Comparison of ENCODE assay signal across 8 cellular contexts in genomic region chrX:48071986-48072605, GRCh38. TPM values are rescaled to one million over a fixed set of nuclear protein-coding genes. Genes with fewer than 3 reads are reported as not detected.
DNase-seq lines count a peak whose midpoint lies in the region; ATAC-seq and TF ChIP-seq lines count a peak whose summit lies in the region.

No MANE protein-coding gene starts in this region.

- H3K4me1 Mint-ChIP-seq in CD14-positive monocyte: peaks cover 11% of the 10 kb centered on the region
- peaks cover 9 to 10% of the 10 kb centered on the region in 2 donors for H3K4me1 Mint-ChIP-seq in effector memory CD8-positive, alpha-beta T cell (ENCODE audit: low read depth in 2 of 2)

- H3K9ac ChIP-seq in OCI-LY1 (ENCODE audit: low read length): no peak overlapping the region
- H3K9ac ChIP-seq in neural cell (ENCODE audit: low read length): no peak overlapping the region

- no peaks in the 10 kb centered on the region for H3K36me3 ChIP-seq in OCI-LY1 (ENCODE audit: insufficient read depth, low read length)
- H3K36me3 ChIP-seq in neural cell (ENCODE audit: insufficient read depth, low read length): no peaks in the 10 kb centered on the region

- TF ChIP-seq EP300 in neural cell (conservative IDR thresholded peaks at IDR 0.05; ENCODE audit: poor library complexity, severe bottlenecking): no peak

- no peaks in the 10 kb centered on the region for H3K27me3 ChIP-seq in OCI-LY1 (ENCODE audit: insufficient read depth, low read length)
- H3K27me3 ChIP-seq in neural cell (ENCODE audit: insufficient read depth, low read depth, low read length): no peaks in the 10 kb centered on the region

- TF ChIP-seq RAD21 in neural cell (conservative IDR thresholded peaks at IDR 0.05): no peak

- H3K79me2 ChIP-seq in OCI-LY1 (ENCODE audit: insufficient read depth, low read length): no peaks in the 10 kb centered on the region
- H3K79me2 ChIP-seq in neural cell (replicated peaks; ENCODE audit: insufficient read depth, low read length): no peaks in the 10 kb centered on the region

- peaks cover 11% of the 10 kb centered on the region for H3K4me1 ChIP-seq in OCI-LY1 (ENCODE audit: insufficient read depth, low read length, severe bottlenecking)

- no peaks in the 10 kb centered on the region for H3K9me2 ChIP-seq in OCI-LY1 (ENCODE audit: low read depth, low read length)
- no peaks in the 10 kb centered on the region for H3K9me2 ChIP-seq in neural cell (ENCODE audit: insufficient read depth, low read length)

- H4K20me1 ChIP-seq in OCI-LY1 (ENCODE audit: insufficient read depth, low read length) (no peaks in the 10 kb centered on the region), neural cell (ENCODE audit: insufficient read depth) (no peaks in the 10 kb centered on the region)

- H3K36me3 Mint-ChIP-seq in CD14-positive monocyte: no peaks in the 10 kb centered on the region
- no peaks in the 10 kb centered on the region for H3K36me3 Mint-ChIP-seq in effector memory CD8-positive, alpha-beta T cell (ENCODE audit: insufficient read depth)

- peaks cover 0 to 15% (median 6%) of the 10 kb centered on the region in 7 donors for H3K9me3 Mint-ChIP-seq in CD14-positive monocyte
- H3K9me3 Mint-ChIP-seq in effector memory CD8-positive, alpha-beta T cell: no peaks in the 10 kb centered on the region

- H3K9me3 ChIP-seq in OCI-LY1 (ENCODE audit: low read length) (no peaks in the 10 kb centered on the region), neural cell (ENCODE audit: low read length) (no peaks in the 10 kb centered on the region)

- H3K27ac Mint-ChIP-seq in CD14-positive monocyte: peak overlapping the region in 5 of 7 donors; percentile 61 to 92 (median 81)
- H3K27ac Mint-ChIP-seq in effector memory CD8-positive, alpha-beta T cell: peak overlapping the region; percentile 93 to 97

- H3K4me3 Mint-ChIP-seq in CD14-positive monocyte: peak overlapping the region; percentile 89 to 98
- peak overlapping the region; percentile 93 to 98 for H3K4me3 Mint-ChIP-seq in effector memory CD8-positive, alpha-beta T cell

- no peak overlapping the region for H3K27ac ChIP-seq in OCI-LY1 (ENCODE audit: low read depth, low read length, poor library complexity, severe bottlenecking)
- no peak overlapping the region for H3K27ac ChIP-seq in neural cell (ENCODE audit: low read length)

- H3K4me3 ChIP-seq in OCI-LY1 (ENCODE audit: low read depth, low read length, poor library complexity, severe bottlenecking) (peak overlapping the region; percentile 76), neural cell (ENCODE audit: low read length) (peak overlapping the region; percentile 61)

- H3K27me3 Mint-ChIP-seq in CD14-positive monocyte (ENCODE audit: low read depth in 3 of 3): peaks cover 0 to 11% (median 3%) of the 10 kb centered on the region in 3 donors
- H3K27me3 Mint-ChIP-seq in effector memory CD8-positive, alpha-beta T cell: no peaks in the 10 kb centered on the region

- H2AFZ ChIP-seq in OCI-LY1 (ENCODE audit: low read length) (no peak overlapping the region), neural cell (ENCODE audit: low read depth, low read length) (peak overlapping the region; percentile 45)

- H3F3A ChIP-seq in OCI-LY1 (ENCODE audit: insufficient read depth, low read length) (no peaks in the 10 kb centered on the region), neural cell (ENCODE audit: insufficient read depth, low read length, poor library complexity, severe bottlenecking) (no peaks in the 10 kb centered on the region)

- no peak for ATAC-seq in effector memory CD8-positive, alpha-beta T cell (replicated peaks)
- ATAC-seq in HG03175 (IDR thresholded peaks at IDR 0.05; ENCODE audit: unreplicated experiment) (no peak), GM21737 (IDR thresholded peaks at IDR 0.05; ENCODE audit: unreplicated experiment) (no peak)

- H3K4me2 ChIP-seq in OCI-LY1 (ENCODE audit: low read length): peak overlapping the region; percentile 78
- no peak overlapping the region for H3K4me2 ChIP-seq in neural cell (ENCODE audit: low read length)

- no peak for DNase-seq in CD14-positive monocyte (ENCODE audit: low spot score)
- no peak for DNase-seq in effector memory CD8-positive, alpha-beta T cell
- no peak for DNase-seq in islet precursor cell
- DNase-seq in cerebellar cortex (ENCODE audit: low spot score): no peak

- TF ChIP-seq CTCF in CD14-positive monocyte (IDR thresholded peaks at IDR 0.05): no peak
- TF ChIP-seq CTCF in OCI-LY1 (IDR thresholded peaks at IDR 0.05; ENCODE audit: low read length): no peak
- no peak for TF ChIP-seq CTCF in neural cell (IDR thresholded peaks at IDR 0.05; ENCODE audit: poor library complexity, severe bottlenecking)

- intact Hi-C loops in CD14-positive monocyte (cut with micrococcal nuclease): no loop called here

TF ChIP-seq in neural cell, 6 proteins besides CTCF, POLR2A, EP300 and RAD21:
- TF ChIP-seq POLR2AphosphoS5 (IDR thresholded peaks at IDR 0.05): no peak
- TF ChIP-seq, protein P1, sequence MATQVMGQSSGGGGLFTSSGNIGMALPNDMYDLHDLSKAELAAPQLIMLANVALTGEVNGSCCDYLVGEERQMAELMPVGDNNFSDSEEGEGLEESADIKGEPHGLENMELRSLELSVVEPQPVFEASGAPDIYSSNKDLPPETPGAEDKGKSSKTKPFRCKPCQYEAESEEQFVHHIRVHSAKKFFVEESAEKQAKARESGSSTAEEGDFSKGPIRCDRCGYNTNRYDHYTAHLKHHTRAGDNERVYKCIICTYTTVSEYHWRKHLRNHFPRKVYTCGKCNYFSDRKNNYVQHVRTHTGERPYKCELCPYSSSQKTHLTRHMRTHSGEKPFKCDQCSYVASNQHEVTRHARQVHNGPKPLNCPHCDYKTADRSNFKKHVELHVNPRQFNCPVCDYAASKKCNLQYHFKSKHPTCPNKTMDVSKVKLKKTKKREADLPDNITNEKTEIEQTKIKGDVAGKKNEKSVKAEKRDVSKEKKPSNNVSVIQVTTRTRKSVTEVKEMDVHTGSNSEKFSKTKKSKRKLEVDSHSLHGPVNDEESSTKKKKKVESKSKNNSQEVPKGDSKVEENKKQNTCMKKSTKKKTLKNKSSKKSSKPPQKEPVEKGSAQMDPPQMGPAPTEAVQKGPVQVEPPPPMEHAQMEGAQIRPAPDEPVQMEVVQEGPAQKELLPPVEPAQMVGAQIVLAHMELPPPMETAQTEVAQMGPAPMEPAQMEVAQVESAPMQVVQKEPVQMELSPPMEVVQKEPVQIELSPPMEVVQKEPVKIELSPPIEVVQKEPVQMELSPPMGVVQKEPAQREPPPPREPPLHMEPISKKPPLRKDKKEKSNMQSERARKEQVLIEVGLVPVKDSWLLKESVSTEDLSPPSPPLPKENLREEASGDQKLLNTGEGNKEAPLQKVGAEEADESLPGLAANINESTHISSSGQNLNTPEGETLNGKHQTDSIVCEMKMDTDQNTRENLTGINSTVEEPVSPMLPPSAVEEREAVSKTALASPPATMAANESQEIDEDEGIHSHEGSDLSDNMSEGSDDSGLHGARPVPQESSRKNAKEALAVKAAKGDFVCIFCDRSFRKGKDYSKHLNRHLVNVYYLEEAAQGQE (IDR thresholded peaks at IDR 0.05; ENCODE audit: borderline replicate concordance): no peak
- no peak for TF ChIP-seq EZH2 (IDR thresholded peaks at IDR 0.05; ENCODE audit: borderline replicate concordance, insufficient read depth, low read length, poor library complexity, severe bottlenecking)
- TF ChIP-seq SMC3 (conservative IDR thresholded peaks at IDR 0.05; ENCODE audit: poor library complexity): no peak
- TF ChIP-seq MXI1 (conservative IDR thresholded peaks at IDR 0.05; ENCODE audit: poor library complexity, severe bottlenecking): no peak
- TF ChIP-seq TAF1 (IDR thresholded peaks at IDR 0.05; ENCODE audit: low read depth): no peak
TF ChIP-seq in neural cell: peak in this region for 0.

RNA-seq across cellular contexts. Expression of gene ZNF630, which starts 0.7 kb away (rescaled TPM):
- under 1 TPM; 0.56 to 0.87 TPM for polyA plus RNA-seq in CD14-positive monocyte
- polyA plus RNA-seq in neural cell: 1.5 and 2.3 TPM in 2 replicates
- 3.0 and 3.2 TPM in 2 replicates for polyA minus RNA-seq in neural cell

RNA-seq across cellular contexts. Expression of gene SPACA5B, which starts 58.3 kb away (rescaled TPM):
- polyA plus RNA-seq in CD14-positive monocyte (not detected), neural cell (not detected in 2 replicates)
- not detected in 2 replicates for polyA minus RNA-seq in neural cell
